Comparison of ENCODE assay signal across 8 cellular contexts in the genomic region with DNA sequence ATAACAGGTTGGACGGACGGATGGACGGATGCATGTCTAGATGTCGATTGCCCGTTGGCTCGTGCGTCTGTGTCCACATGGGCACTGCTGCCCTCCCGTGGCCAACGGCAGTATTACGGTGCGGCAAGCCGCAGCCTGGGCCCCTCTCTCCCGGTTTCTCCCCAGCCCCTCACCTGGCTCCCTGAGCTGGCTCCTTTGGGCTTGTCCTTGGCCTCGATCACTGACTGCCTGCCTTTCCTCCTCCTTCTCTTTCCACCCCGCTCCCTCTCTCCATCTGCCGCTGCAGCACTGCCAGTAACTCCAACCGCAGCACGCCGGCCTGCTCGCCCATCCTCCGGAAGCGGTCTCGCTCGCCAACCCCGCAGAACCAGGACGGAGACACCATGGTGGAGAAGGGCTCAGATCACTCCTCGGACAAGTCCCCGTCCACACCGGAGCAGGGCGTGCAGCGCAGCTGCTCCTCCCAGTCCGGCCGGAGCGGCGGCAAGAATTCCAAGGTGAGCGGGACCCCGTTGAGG.
DNase-seq lines count a peak whose midpoint lies in the region; ATAC-seq and TF ChIP-seq lines count a peak whose summit lies in the region.

No MANE protein-coding gene starts in this region.

- peaks cover 19% of the 10 kb centered on the region for H3K27me3 Mint-ChIP-seq in mesothelial cell of epicardium (ENCODE audit: low read depth)

- H3K9me3 ChIP-seq in effector memory CD4-positive, alpha-beta T cell (ENCODE audit: control insufficient read depth, low read length) = no peaks in the 10 kb centered on the region

- peak; percentile 88 for TF ChIP-seq CTCF in mesothelial cell of epicardium (IDR thresholded peaks at IDR 0.05; ENCODE audit: unreplicated experiment)

- peak; percentile 70 to 74 for DNase-seq in NCI-H2081 (lab: John Stamatoyannopoulos, UW)
- no peak for DNase-seq in NCI-H2081 treated with DMSO at 0.1 percent for 48 hours (lab: John Stamatoyannopoulos, UW)
- peak; percentile 38 for DNase-seq in NCI-H460 (ENCODE audit: extremely low read depth, low read depth)
- peak; percentile 27 for DNase-seq in activated CD8-positive, alpha-beta memory T cell treated with anti-CD3 and anti-CD28 coated beads, Interleukin-2, amount 50 U/mL, for 24 hours (ENCODE audit: extremely low read depth)
- peak in 2 of 3 donors; percentile 10 to 29 for DNase-seq in effector memory CD4-positive, alpha-beta T cell
- DNase-seq in mesothelial cell of epicardium (ENCODE audit: low spot score in 2 of 2, unreplicated experiment in 2 of 2) = peak in 1 of 2 experiments; percentile 86
- DNase-seq in stimulated activated CD8-positive, alpha-beta memory T cell treated with anti-CD3 and anti-CD28 coated beads, Interleukin-4, amount 100 ng/mL, for 4 hours (ENCODE audit: low read depth in 2 of 2, low spot score in 1 of 2) = peak; percentile 10

- H3K27ac Mint-ChIP-seq in mesothelial cell of epicardium = no peak overlapping the region

- H3K9me3 Mint-ChIP-seq in mesothelial cell of epicardium = no peaks in the 10 kb centered on the region

- peaks cover 12% of the 10 kb centered on the region for H3K4me1 Mint-ChIP-seq in mesothelial cell of epicardium

- peak; percentile 69 for ATAC-seq in HG02798 (IDR thresholded peaks at IDR 0.05; ENCODE audit: poor library complexity, unreplicated experiment)

- no peaks in the 10 kb centered on the region for H3K27me3 ChIP-seq in effector memory CD4-positive, alpha-beta T cell (replicated peaks; ENCODE audit: control insufficient read depth, insufficient read depth, low read length, poor library complexity, severe bottlenecking)

- no peak overlapping the region for H3K27ac ChIP-seq in effector memory CD4-positive, alpha-beta T cell (ENCODE audit: insufficient read depth, low read length, poor library complexity, severe bottlenecking)

- no peaks in the 10 kb centered on the region for H3K36me3 ChIP-seq in effector memory CD4-positive, alpha-beta T cell (ENCODE audit: control insufficient read depth, insufficient read depth, low read length)

- H3K4me3 Mint-ChIP-seq in mesothelial cell of epicardium = no peak overlapping the region

- no peaks in the 10 kb centered on the region for H3K36me3 Mint-ChIP-seq in mesothelial cell of epicardium

- no peaks in the 10 kb centered on the region for H3K4me1 ChIP-seq in effector memory CD4-positive, alpha-beta T cell (ENCODE audit: control insufficient read depth, insufficient read depth, low read length, poor library complexity, severe bottlenecking)

- H3K4me3 ChIP-seq in effector memory CD4-positive, alpha-beta T cell (ENCODE audit: insufficient read depth, low read depth, low read length, poor library complexity, severe bottlenecking) = no peak overlapping the region
